1 cellular context compared by ENCODE assay signal in the genomic region with DNA sequence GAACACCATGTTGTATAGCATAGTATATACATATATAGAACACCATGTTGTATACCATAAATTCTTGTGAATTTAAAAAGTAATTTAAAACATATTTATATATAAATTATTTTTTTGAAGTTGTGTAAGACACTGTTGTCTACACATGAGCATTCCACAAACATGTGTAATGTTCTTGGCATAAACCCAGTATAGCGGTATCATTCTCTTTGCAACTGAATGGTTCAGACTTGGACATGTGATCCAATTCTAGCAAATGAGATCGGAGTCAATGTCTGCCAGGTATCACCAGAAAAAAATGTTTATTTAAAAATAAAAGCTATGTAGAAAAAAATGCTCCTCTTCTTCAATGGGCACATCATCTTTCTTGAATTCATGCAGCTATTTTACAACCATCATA.
A peak's percentile ranks its signal among the peaks of the same experiment; 100 is the strongest.
TF ChIP-seq lines count a peak whose summit lies in the region.

No MANE protein-coding gene starts in this region.

TF ChIP-seq in IMR-90, 13 proteins besides CTCF, POLR2A, EP300 and RAD21:
- no peak for TF ChIP-seq FOS (IDR thresholded peaks at IDR 0.05; ENCODE audit: low read depth, low read length)
- TF ChIP-seq, protein P1, sequence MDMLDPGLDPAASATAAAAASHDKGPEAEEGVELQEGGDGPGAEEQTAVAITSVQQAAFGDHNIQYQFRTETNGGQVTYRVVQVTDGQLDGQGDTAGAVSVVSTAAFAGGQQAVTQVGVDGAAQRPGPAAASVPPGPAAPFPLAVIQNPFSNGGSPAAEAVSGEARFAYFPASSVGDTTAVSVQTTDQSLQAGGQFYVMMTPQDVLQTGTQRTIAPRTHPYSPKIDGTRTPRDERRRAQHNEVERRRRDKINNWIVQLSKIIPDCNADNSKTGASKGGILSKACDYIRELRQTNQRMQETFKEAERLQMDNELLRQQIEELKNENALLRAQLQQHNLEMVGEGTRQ (IDR thresholded peaks at IDR 0.05; ENCODE audit: low read depth, low read length) = peak; percentile 32; the same call in 1 of the 2 replicates
